In the genomic region with DNA sequence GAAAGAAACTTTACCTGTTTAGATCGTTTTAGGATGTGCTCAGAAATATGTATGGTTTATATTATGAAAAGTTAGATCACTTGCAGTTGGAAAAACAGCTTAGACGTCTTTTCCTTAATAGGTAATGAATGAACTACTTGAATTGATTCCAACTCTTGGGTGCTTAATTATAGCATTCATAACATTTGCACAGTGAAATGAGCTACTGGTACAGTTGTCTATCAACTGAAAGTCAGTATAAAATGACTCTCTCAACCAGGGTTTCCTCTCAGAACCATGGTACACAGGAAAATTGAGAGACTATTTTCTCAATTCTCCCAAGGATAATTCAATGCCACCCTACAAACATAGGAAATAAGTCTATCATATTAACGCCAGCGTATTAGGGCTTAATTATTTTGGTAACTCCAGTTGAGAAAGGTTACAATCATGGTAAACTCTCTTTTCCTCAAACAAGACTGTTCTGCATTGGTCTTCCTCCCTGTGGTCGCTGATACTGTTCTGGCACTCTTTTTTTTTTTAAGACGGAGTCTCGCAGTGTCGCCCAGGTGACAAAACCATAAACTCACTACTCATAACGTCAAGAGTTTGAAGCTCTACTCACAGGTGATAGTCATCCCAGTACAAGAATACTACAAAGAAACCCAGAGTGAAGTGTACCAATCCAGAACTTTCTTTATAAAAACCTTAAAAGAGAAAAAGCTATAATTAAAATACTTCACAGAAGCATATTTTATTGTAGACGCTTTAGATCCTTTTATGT, we compare ENCODE assay signal across 8 cellular contexts. TPM values are rescaled to one million over a fixed set of nuclear protein-coding genes. Genes with fewer than 3 reads are reported as not detected.
DNase-seq lines count a peak whose midpoint lies in the region; ATAC-seq and TF ChIP-seq lines count a peak whose summit lies in the region.

No MANE protein-coding gene starts in this region.

- intact Hi-C loops in cardiac septum (cut with DNase I): no loop called here

- peaks cover 40% of the 10 kb centered on the region for H3K36me3 ChIP-seq in OCI-LY3 (replicated peaks; ENCODE audit: low read depth, low read length)

- peak; percentile 63 for DNase-seq in ACHN
- peak; percentile 70 for DNase-seq in GM12865 (ENCODE audit: low read depth)
- DNase-seq in fibroblast of peridontal ligament (ENCODE audit: extremely low read depth): peak; percentile 26
- no peak for DNase-seq in KG1 (lab: John Stamatoyannopoulos, UW)
- no peak for DNase-seq in cardiac septum (ENCODE audit: low spot score)
- DNase-seq in UCSD-AML1 (lab: John Stamatoyannopoulos, UW; ENCODE audit: unreplicated experiment): no peak

- ATAC-seq in HG03025 (IDR thresholded peaks at IDR 0.05; ENCODE audit: low FRiP score, unreplicated experiment): peak; percentile 47

- in situ Hi-C loops in ACHN (cut with HindIII; ENCODE audit: low pct_ligation_motif_present, low pct_unique_long_range_greater_than_20kb, low sequenced_read_pairs): no loop called here

- peak overlapping the region; percentile 99 for H3K9ac ChIP-seq in OCI-LY3 (ENCODE audit: low read length)

- H4K20me1 ChIP-seq in OCI-LY3 (ENCODE audit: insufficient read depth, low read length): peaks cover 16% of the 10 kb centered on the region

- H3K27me3 ChIP-seq in OCI-LY3 (ENCODE audit: low read depth, low read length): no peaks in the 10 kb centered on the region

- peak overlapping the region; percentile 95 for H3K4me2 ChIP-seq in OCI-LY3 (ENCODE audit: low read length)

- H3K9me3 ChIP-seq in OCI-LY3 (ENCODE audit: insufficient read depth, low read length): peaks cover 7% of the 10 kb centered on the region; the same call in 1 of the 2 replicates

- peak overlapping the region; percentile 91 for H3K27ac ChIP-seq in OCI-LY3 (ENCODE audit: low read length)

- H3K79me2 ChIP-seq in OCI-LY3 (ENCODE audit: low read length): peaks cover 68% of the 10 kb centered on the region

- no peak overlapping the region for H2AFZ ChIP-seq in OCI-LY3 (ENCODE audit: low read depth, low read length)

- peaks cover 15% of the 10 kb centered on the region for H3K4me1 ChIP-seq in OCI-LY3 (ENCODE audit: low read length)

- H3K4me3 ChIP-seq in GM12865 (ENCODE audit: low read depth, low read length) (peak overlapping the region; percentile 63), OCI-LY3 (ENCODE audit: low read length) (peak overlapping the region; percentile 97)

- no peak for TF ChIP-seq CTCF in GM12865 (IDR thresholded peaks at IDR 0.05; ENCODE audit: insufficient read depth, low read depth, low read length, missing control alignments)
- TF ChIP-seq CTCF in OCI-LY3 (IDR thresholded peaks at IDR 0.05; ENCODE audit: low read depth, low read length): no peak

RNA-seq across cellular contexts. Expression of a gene that starts 2.0 kb away (rescaled TPM):
- total RNA-seq in cardiac septum: 0.57 TPM

Comparison
In these comparisons a context has a peak if more than half of its experiments do, and no peak if none do; other contexts are left out.
1. DNase-seq: peak in ACHN (single experiment), GM12865 (single experiment) and fibroblast of peridontal ligament (single experiment); none in KG1 (single experiment), cardiac septum (single experiment) and UCSD-AML1 (single experiment).